Comparison of ENCODE assay signal across 16 cellular contexts in the genomic region with DNA sequence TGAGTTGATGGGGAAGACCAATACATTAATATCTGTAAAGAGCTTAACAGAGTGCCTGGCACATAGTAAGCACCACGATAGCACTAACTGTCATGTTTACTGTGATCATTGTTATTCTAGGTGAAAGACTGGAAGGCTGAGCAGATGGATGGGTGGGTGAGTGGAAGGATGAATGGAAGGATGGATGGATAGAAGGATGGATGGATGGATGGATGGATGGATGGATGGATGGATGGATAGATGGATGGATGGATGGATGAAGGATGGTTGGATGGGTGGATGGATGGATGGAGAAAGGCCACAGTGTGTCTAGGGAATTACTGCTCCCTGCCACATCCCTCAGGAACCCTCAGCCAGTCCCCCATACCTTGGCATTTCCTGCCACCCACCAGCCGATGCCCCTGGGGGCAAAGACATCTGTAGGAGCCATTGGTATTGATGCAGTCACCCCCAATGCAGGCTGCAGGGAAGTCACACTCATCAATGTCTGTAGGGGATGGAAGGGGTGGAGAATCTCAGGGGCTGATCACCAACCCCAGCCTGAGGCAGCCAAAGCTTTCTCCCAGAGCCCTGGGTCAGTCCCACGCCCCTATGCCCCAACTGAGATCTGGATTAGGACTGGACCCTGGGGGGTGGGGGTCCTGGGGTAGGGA.
"Had no signal": no experiment of that assay in that cellular context is flagged by ENCODE, and none has a peak within 500 bp of the region (broad histone marks: within the 10 kb centered on the region; RNA-seq: fewer than 3 reads in every experiment).

No MANE protein-coding gene starts in this region.

- DNase-seq: activated CD4-positive, alpha-beta T cell treated with anti-CD3 and anti-CD28 coated beads, Interleukin-2, amount 10 ng/mL, durations not matched to agents 7 days and 5 days; activated gamma-delta T cell; activated naive CD8-positive, alpha-beta T cell treated with anti-CD3 and anti-CD28 coated beads for 36 hours; activated T-cell treated with anti-CD3 and anti-CD28 coated beads, Interleukin-2, amount 50 U/mL, for 4 hours; anterior cingulate cortex; heart left ventricle; islet precursor cell; pancreas; retina; stimulated activated CD4-positive, alpha-beta T cell treated with anti-CD3 and anti-CD28 coated beads, Interleukin-4, amount 100 ng/mL, for 1 hour; stimulated activated naive CD8-positive, alpha-beta T cell treated with anti-CD3 and anti-CD28 coated beads, Interleukin-15, amount 100 ng/mL, for 72 hours; SW 1271; uterus had no signal

- H3K4me3 Mint-ChIP-seq: activated T-cell treated with anti-CD3 and anti-CD28 coated beads, Interleukin-2, amount 50 U/mL, for 4 hours had no signal

- H3K9me3 Mint-ChIP-seq: activated CD4-positive, alpha-beta T cell treated with anti-CD3 and anti-CD28 coated beads, Interleukin-2, amount 10 ng/mL, durations not matched to agents 7 days and 5 days; activated naive CD8-positive, alpha-beta T cell treated with anti-CD3 and anti-CD28 coated beads for 36 hours; activated T-cell treated with anti-CD3 and anti-CD28 coated beads, Interleukin-2, amount 50 U/mL, for 4 hours; neural crest cell; stimulated activated naive CD8-positive, alpha-beta T cell treated with anti-CD3 and anti-CD28 coated beads, Interleukin-15, amount 100 ng/mL, for 72 hours had no signal

- H3K27ac Mint-ChIP-seq: stimulated activated naive CD8-positive, alpha-beta T cell treated with anti-CD3 and anti-CD28 coated beads, Interleukin-15, amount 100 ng/mL, for 72 hours had no signal

- H3K27me3 Mint-ChIP-seq: activated CD4-positive, alpha-beta T cell treated with anti-CD3 and anti-CD28 coated beads, Interleukin-2, amount 10 ng/mL, durations not matched to agents 7 days and 5 days; activated naive CD8-positive, alpha-beta T cell treated with anti-CD3 and anti-CD28 coated beads for 36 hours; stimulated activated naive CD8-positive, alpha-beta T cell treated with anti-CD3 and anti-CD28 coated beads, Interleukin-15, amount 100 ng/mL, for 72 hours had no signal

- ATAC-seq: activated T-cell treated with anti-CD3 and anti-CD28 coated beads, Interleukin-2, amount 50 U/mL, for 4 hours; heart left ventricle; left lobe of liver; pancreas; stimulated activated naive CD8-positive, alpha-beta T cell treated with anti-CD3 and anti-CD28 coated beads, Interleukin-15, amount 100 ng/mL, for 72 hours had no signal

- H3K9me3 ChIP-seq: heart left ventricle, pancreas, thoracic aorta, uterus had no signal
